Comparison of ENCODE assay signal across 8 cellular contexts in the genomic region with DNA sequence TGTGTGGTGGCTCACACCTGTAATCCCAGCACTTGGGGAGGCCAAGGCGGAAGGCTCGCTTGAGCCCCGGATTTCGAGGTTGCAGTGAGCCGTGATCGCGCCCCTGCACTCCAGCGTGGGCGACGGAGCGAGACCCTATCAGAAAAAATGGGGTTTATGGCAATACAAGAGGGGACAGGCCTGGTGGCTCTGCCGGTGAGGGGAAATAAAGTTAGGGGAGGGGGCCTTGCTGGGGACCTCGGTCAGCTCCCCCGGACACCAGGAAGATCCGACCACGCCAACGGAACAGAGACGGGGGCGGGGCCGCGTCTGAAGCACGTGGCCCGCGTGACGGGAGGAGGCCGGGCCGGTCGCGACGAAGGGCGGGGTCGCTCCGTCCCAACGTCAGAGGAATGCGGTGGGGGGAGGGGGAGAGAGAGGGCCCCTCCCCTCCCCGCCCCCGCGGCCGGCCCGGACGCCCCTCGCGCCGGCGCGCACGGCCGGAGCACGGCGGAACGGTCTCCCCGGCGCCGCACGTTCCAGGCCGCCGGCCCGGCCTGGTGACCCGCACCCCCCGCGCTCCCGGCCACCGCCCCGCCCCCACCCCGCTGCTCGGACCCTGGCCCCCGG. TPM values are rescaled to one million over a fixed set of nuclear protein-coding genes. Genes with fewer than 3 reads are reported as not detected.
DNase-seq lines count a peak whose midpoint lies in the region; ATAC-seq, FAIRE-seq and TF ChIP-seq lines count a peak whose summit lies in the region.

No MANE protein-coding gene starts in this region.

- no peaks in the 10 kb centered on the region for H3K27me3 ChIP-seq in Panc1 (ENCODE audit: control insufficient read depth, insufficient read depth, low read length)

- DNase-seq in A549 (ENCODE audit: low read depth in 1 of 2, low spot score in 1 of 2) (peak; percentile 97 to 98), Panc1 (ENCODE audit: low read depth, low spot score) (peak; percentile 94), fibroblast of gingiva (ENCODE audit: low read depth) (peak; percentile 92), naive B cell (peak; percentile 93)
- peak; percentile 89 for DNase-seq in activated T-helper 1 cell treated with anti-CD3 and anti-CD28 coated beads, Interleukin-12 subunit alpha, Interleukin-12 subunit beta, Interleukin-2, Interleukin-4 antibody, amounts not matched to agents 30 ng/mL and 10 ng/mL and 1 ng/mL, durations not matched to agents 14 hours and 24 hours and 36 hours (ENCODE audit: low spot score)
- DNase-seq in stimulated activated CD8-positive, alpha-beta memory T cell treated with anti-CD3 and anti-CD28 coated beads, Interleukin-7, amount 100 ng/mL, for 48 hours (ENCODE audit: extremely low read depth in 1 of 2, low read depth in 1 of 2): peak; percentile 81 to 85

- BruUV-seq in Panc1 (replicated peaks; lab: Mats Ljungman, UMichigan): no TSS peak

- POLR2A ChIA-PET in A549 (lab: Yijun Ruan, JAX) (interaction anchor here (0.5 to 3.2 kb wide), 19 partner anchors 10 to 477 kb away, joined by 3 to 26 read pairs (median 5); partner anchors contain the start of genes ACTN4, ECH1, EIF3K and FAM98C), Panc1 (lab: Charles Lee) (interaction anchor here (0.6 to 1.9 kb wide), 8 partner anchors 9 to 188 kb away, joined by 3 to 8 read pairs (median 4); partner anchors contain the start of genes ECH1, FBXO17, NFKBIB and SIRT2)

- 12% methylated on average over 33 of the region's 67 CpGs for WGBS in A549 (ENCODE audit: missing lambda C conversion rate)

- peak overlapping the region; percentile 93 to 95 for H3K27ac ChIP-seq in A549
- H3K27ac ChIP-seq in KOPT-K1 (ENCODE audit: low read depth, low read length, poor library complexity, severe bottlenecking): peak overlapping the region; percentile 99
- H3K27ac ChIP-seq in Panc1 (ENCODE audit: low read length): peak overlapping the region; percentile 99

- in situ Hi-C loops in GM18951 (cut with MboI; ENCODE audit: low sequenced_read_pairs, unreplicated experiment): no loop called here
- in situ Hi-C loops in Panc1 (cut with HindIII; ENCODE audit: low pct_unique_long_range_greater_than_20kb, low sequenced_read_pairs): no loop called here

- CTCF ChIA-PET in A549 (lab: Yijun Ruan, JAX): interaction anchor here (0.6 to 4.3 kb wide), 17 partner anchors 8 to 307 kb away, joined by 3 to 25 read pairs (median 4); partner anchors contain the start of genes MRPS12 and SARS2
- CTCF ChIA-PET in Panc1 (lab: Charles Lee): interaction anchor here (0.6 to 1.7 kb wide), 4 partner anchors 36 to 89 kb away, joined by 3 to 7 read pairs (median 3); partner anchors contain the start of genes MRPS12 and SARS2

- H3K9me3 Mint-ChIP-seq in activated T-helper 1 cell treated with anti-CD3 and anti-CD28 coated beads, Interleukin-12 subunit alpha, Interleukin-12 subunit beta, Interleukin-2, Interleukin-4 antibody, amounts not matched to agents 30 ng/mL and 10 ng/mL and 1 ng/mL, durations not matched to agents 14 hours and 24 hours and 36 hours: no peaks in the 10 kb centered on the region
- H3K9me3 Mint-ChIP-seq in naive B cell: no peaks in the 10 kb centered on the region

- TF ChIP-seq CTCF in A549 (IDR thresholded peaks at IDR 0.05): no peak
- no peak for TF ChIP-seq CTCF in Panc1 (IDR thresholded peaks at IDR 0.05)

- H3K9me3 ChIP-seq in A549 (no peaks in the 10 kb centered on the region), KOPT-K1 (ENCODE audit: insufficient read depth, low read length, poor library complexity, severe bottlenecking) (no peaks in the 10 kb centered on the region), Panc1 (ENCODE audit: control insufficient read depth, insufficient read depth, low read depth, low read length) (no peaks in the 10 kb centered on the region)

- TF ChIP-seq RAD21 in A549 (conservative IDR thresholded peaks at IDR 0.05 in 1 of 2, IDR thresholded peaks at IDR 0.05 in 1 of 2): no peak

- peaks cover 2% of the 10 kb centered on the region for H3K27me3 Mint-ChIP-seq in activated T-helper 1 cell treated with anti-CD3 and anti-CD28 coated beads, Interleukin-12 subunit alpha, Interleukin-12 subunit beta, Interleukin-2, Interleukin-4 antibody, amounts not matched to agents 30 ng/mL and 10 ng/mL and 1 ng/mL, durations not matched to agents 14 hours and 24 hours and 36 hours (ENCODE audit: insufficient read depth)
- H3K27me3 Mint-ChIP-seq in naive B cell: no peaks in the 10 kb centered on the region

- H3K36me3 Mint-ChIP-seq in activated T-helper 1 cell treated with anti-CD3 and anti-CD28 coated beads, Interleukin-12 subunit alpha, Interleukin-12 subunit beta, Interleukin-2, Interleukin-4 antibody, amounts not matched to agents 30 ng/mL and 10 ng/mL and 1 ng/mL, durations not matched to agents 14 hours and 24 hours and 36 hours (ENCODE audit: low read depth): peaks cover 22% of the 10 kb centered on the region
- no peaks in the 10 kb centered on the region for H3K36me3 Mint-ChIP-seq in naive B cell

- H3K4me1 ChIP-seq in A549 (peaks cover 32% of the 10 kb centered on the region), Panc1 (ENCODE audit: control insufficient read depth, insufficient read depth, low read length) (peaks cover 38% of the 10 kb centered on the region)

- TF ChIP-seq EP300 in A549 (IDR thresholded peaks at IDR 0.05): peak in 1 of 2 experiments; percentile 63; a peak in 2 of 5 replicates

- peak; percentile 35 to 36 for ATAC-seq in A549
- ATAC-seq in Panc1: peak; percentile 47
- ATAC-seq in naive B cell (ENCODE audit: low read depth in 2 of 2): peak; percentile 9 to 15

- H3K36me3 ChIP-seq in KOPT-K1 (ENCODE audit: insufficient read depth, low read length) (peaks cover 23% of the 10 kb centered on the region), Panc1 (ENCODE audit: control insufficient read depth, insufficient read depth, low read length) (peaks cover 16% of the 10 kb centered on the region)

- H3K4me1 Mint-ChIP-seq in activated T-helper 1 cell treated with anti-CD3 and anti-CD28 coated beads, Interleukin-12 subunit alpha, Interleukin-12 subunit beta, Interleukin-2, Interleukin-4 antibody, amounts not matched to agents 30 ng/mL and 10 ng/mL and 1 ng/mL, durations not matched to agents 14 hours and 24 hours and 36 hours (ENCODE audit: low read depth): peaks cover 41% of the 10 kb centered on the region
- H3K4me1 Mint-ChIP-seq in naive B cell: peaks cover 38 to 62% (median 55%) of the 10 kb centered on the region in 3 donors

- H3K4me3 ChIP-seq in A549 (peak overlapping the region; percentile 64), Panc1 (ENCODE audit: low read depth in 2 of 2, low read length in 2 of 2) (peak overlapping the region; percentile 61 to 82)

- intact Hi-C loops in Panc1 (cut with micrococcal nuclease; ENCODE audit: unreplicated experiment): loop anchor here (5.0 to 10.0 kb wide), 2 partner anchors 46 to 347 kb away; partner anchors contain the start of genes NFKBIB and SIRT2
- intact Hi-C loops in activated T-helper 1 cell treated with anti-CD3 and anti-CD28 coated beads, Interleukin-12 subunit alpha, Interleukin-12 subunit beta, Interleukin-2, Interleukin-4 antibody, amounts not matched to agents 30 ng/mL and 10 ng/mL and 1 ng/mL, durations not matched to agents 14 hours and 24 hours and 36 hours (cut with micrococcal nuclease): loop anchor here (1.0 to 10.0 kb wide), 4 partner anchors 18 to 534 kb away; partner anchors contain the start of genes KCNK6, SAMD4B and YIF1B

- peak overlapping the region; percentile 97 for H3K4me3 Mint-ChIP-seq in activated T-helper 1 cell treated with anti-CD3 and anti-CD28 coated beads, Interleukin-12 subunit alpha, Interleukin-12 subunit beta, Interleukin-2, Interleukin-4 antibody, amounts not matched to agents 30 ng/mL and 10 ng/mL and 1 ng/mL, durations not matched to agents 14 hours and 24 hours and 36 hours
- H3K4me3 Mint-ChIP-seq in naive B cell: peak overlapping the region; percentile 71 to 99 (median 96)

- H3K4me2 ChIP-seq in A549: peak overlapping the region; percentile 70

- H3K27ac Mint-ChIP-seq in activated T-helper 1 cell treated with anti-CD3 and anti-CD28 coated beads, Interleukin-12 subunit alpha, Interleukin-12 subunit beta, Interleukin-2, Interleukin-4 antibody, amounts not matched to agents 30 ng/mL and 10 ng/mL and 1 ng/mL, durations not matched to agents 14 hours and 24 hours and 36 hours: peak overlapping the region; percentile 99
- peak overlapping the region; percentile 99 to 100 (median 100) for H3K27ac Mint-ChIP-seq in naive B cell

- FAIRE-seq in A549 (lab: Jason Lieb, UNC): peak; percentile 97

- TF ChIP-seq POLR2A in A549 (IDR thresholded peaks at IDR 0.05; ENCODE audit: low read length): peak; percentile 68
- TF ChIP-seq POLR2A in GM18951 (IDR thresholded peaks at IDR 0.05; ENCODE audit: extremely low read depth, insufficient read depth, insufficient read length): peak; percentile 67

RNA-seq across cellular contexts. Expression of gene HNRNPL, which starts 1.9 kb away (rescaled TPM):
- polyA plus RNA-seq in A549 (2011; rRNA removed): 440 and 487 TPM in 2 replicates
- polyA plus RNA-seq in A549 (2012; cell fraction: cytosol; rRNA removed): 346 and 419 TPM in 2 replicates
- 557 and 713 TPM in 2 replicates for polyA plus RNA-seq in A549 (2012; cell fraction: nucleus; rRNA removed)
- polyA plus RNA-seq in A549 (2017; fragmentation: RNase III; extraction: RNeasy Plus Mini Kit Qiagen cat#74134 plus additional on column Dnase treatment): 372 to 383 TPM (median 380 TPM) in 3 replicates
- polyA minus RNA-seq in A549 (2011; rRNA and poly(A)+ RNA removed): 477 and 485 TPM in 2 replicates
- 749 TPM for total RNA-seq in Panc1 (2021; ENCODE audit: unreplicated experiment)
- 460 TPM for polyA plus RNA-seq in Panc1 (2012; ENCODE audit: insufficient read length)
- 632 and 659 TPM in 2 replicates for total RNA-seq in activated T-helper 1 cell treated with anti-CD3 and anti-CD28 coated beads, Interleukin-12 subunit alpha, Interleukin-12 subunit beta, Interleukin-2, Interleukin-4 antibody, amounts not matched to agents 30 ng/mL and 10 ng/mL and 1 ng/mL, durations not matched to agents 14 hours and 24 hours and 36 hours
- polyA plus RNA-seq in naive B cell (ENCODE audit: low read depth in 6 of 6): 100 to 1,000 TPM in 3 of 6 donors, 10 to 100 TPM in 3; 29.0 to 116 (median 99.3) TPM

RNA-seq across cellular contexts. Expression of gene ECH1, which starts 20.1 kb away (rescaled TPM):
- 383 and 431 TPM in 2 replicates for polyA plus RNA-seq in A549 (2011; rRNA removed)
- 437 and 495 TPM in 2 replicates for polyA plus RNA-seq in A549 (2012; cell fraction: cytosol; rRNA removed)
- polyA plus RNA-seq in A549 (2012; cell fraction: nucleus; rRNA removed): 459 and 460 TPM in 2 replicates
- polyA plus RNA-seq in A549 (2017; fragmentation: RNase III; extraction: RNeasy Plus Mini Kit Qiagen cat#74134 plus additional on column Dnase treatment): 393 to 394 TPM (median 394 TPM) in 3 replicates
- polyA minus RNA-seq in A549 (2011; rRNA and poly(A)+ RNA removed): 166 and 194 TPM in 2 replicates
- total RNA-seq in Panc1 (2021; ENCODE audit: unreplicated experiment): 945 TPM
- polyA plus RNA-seq in Panc1 (2012; ENCODE audit: insufficient read length): 2,203 TPM
- 125 and 132 TPM in 2 replicates for total RNA-seq in activated T-helper 1 cell treated with anti-CD3 and anti-CD28 coated beads, Interleukin-12 subunit alpha, Interleukin-12 subunit beta, Interleukin-2, Interleukin-4 antibody, amounts not matched to agents 30 ng/mL and 10 ng/mL and 1 ng/mL, durations not matched to agents 14 hours and 24 hours and 36 hours
- polyA plus RNA-seq in naive B cell (ENCODE audit: low read depth in 6 of 6): 100 to 1,000 TPM; 234 to 283 (median 274) TPM

RNA-seq across cellular contexts. Expression of gene RINL, which starts 26.3 kb away (rescaled TPM):
- polyA plus RNA-seq in A549 (2011; rRNA removed) (6.3 and 6.6 TPM in 2 replicates), A549 (2017; fragmentation: RNase III; extraction: RNeasy Plus Mini Kit Qiagen cat#74134 plus additional on column Dnase treatment) (2.9 to 3.5 TPM (median 3.1 TPM) in 3 replicates), naive B cell (ENCODE audit: low read depth in 6 of 6) (10 to 100 TPM; 22.1 to 80.3 (median 50.2) TPM)
- 3.6 and 3.7 TPM in 2 replicates for polyA plus RNA-seq in A549 (2012; cell fraction: cytosol; rRNA removed)
- 2.1 and 2.8 TPM in 2 replicates for polyA plus RNA-seq in A549 (2012; cell fraction: nucleus; rRNA removed)
- 4.3 and 5.2 TPM in 2 replicates for polyA minus RNA-seq in A549 (2011; rRNA and poly(A)+ RNA removed)
- 1.3 TPM for total RNA-seq in Panc1 (2021; ENCODE audit: unreplicated experiment)
- polyA plus RNA-seq in Panc1 (2012; ENCODE audit: insufficient read length): 1.6 TPM
- total RNA-seq in activated T-helper 1 cell treated with anti-CD3 and anti-CD28 coated beads, Interleukin-12 subunit alpha, Interleukin-12 subunit beta, Interleukin-2, Interleukin-4 antibody, amounts not matched to agents 30 ng/mL and 10 ng/mL and 1 ng/mL, durations not matched to agents 14 hours and 24 hours and 36 hours: 70.7 and 73.1 TPM in 2 replicates

RNA-seq across cellular contexts. Expression of gene LGALS4, which starts 39.0 kb away (rescaled TPM):
- polyA plus RNA-seq in A549 (2011; rRNA removed): 2.5 and 3.3 TPM in 2 replicates
- polyA plus RNA-seq in A549 (2012; cell fraction: cytosol; rRNA removed): 0.87 and 1.2 TPM in 2 replicates
- 4.4 and 6.3 TPM in 2 replicates for polyA plus RNA-seq in A549 (2012; cell fraction: nucleus; rRNA removed)
- polyA plus RNA-seq in A549 (2017; fragmentation: RNase III; extraction: RNeasy Plus Mini Kit Qiagen cat#74134 plus additional on column Dnase treatment): 0.38 to 0.94 TPM (median 0.84 TPM) in 3 replicates
- 1.7 and 2.4 TPM in 2 replicates for polyA minus RNA-seq in A549 (2011; rRNA and poly(A)+ RNA removed)
- 3.9 TPM for total RNA-seq in Panc1 (2021; ENCODE audit: unreplicated experiment)
- polyA plus RNA-seq in Panc1 (2012; ENCODE audit: insufficient read length): 7.6 TPM
- total RNA-seq in activated T-helper 1 cell treated with anti-CD3 and anti-CD28 coated beads, Interleukin-12 subunit alpha, Interleukin-12 subunit beta, Interleukin-2, Interleukin-4 antibody, amounts not matched to agents 30 ng/mL and 10 ng/mL and 1 ng/mL, durations not matched to agents 14 hours and 24 hours and 36 hours: 1.1 and 1.3 TPM in 2 replicates
- polyA plus RNA-seq in naive B cell (ENCODE audit: low read depth in 6 of 6): 1 to 10 TPM in 1 of 6 donors, not detected in 5; 1.4 TPM

RNA-seq across cellular contexts. Expression of gene SIRT2, which starts 47.7 kb away (rescaled TPM):
- polyA plus RNA-seq in A549 (2011; rRNA removed): 28.6 and 31.5 TPM in 2 replicates
- polyA plus RNA-seq in A549 (2012; cell fraction: cytosol; rRNA removed): 32.7 and 36.6 TPM in 2 replicates
- polyA plus RNA-seq in A549 (2012; cell fraction: nucleus; rRNA removed): 57.0 and 61.5 TPM in 2 replicates
- polyA plus RNA-seq in A549 (2017; fragmentation: RNase III; extraction: RNeasy Plus Mini Kit Qiagen cat#74134 plus additional on column Dnase treatment): 28.3 to 30.4 TPM (median 30.4 TPM) in 3 replicates
- 23.2 and 27.7 TPM in 2 replicates for polyA minus RNA-seq in A549 (2011; rRNA and poly(A)+ RNA removed)
- 162 TPM for total RNA-seq in Panc1 (2021; ENCODE audit: unreplicated experiment)
- 240 TPM for polyA plus RNA-seq in Panc1 (2012; ENCODE audit: insufficient read length)
- total RNA-seq in activated T-helper 1 cell treated with anti-CD3 and anti-CD28 coated beads, Interleukin-12 subunit alpha, Interleukin-12 subunit beta, Interleukin-2, Interleukin-4 antibody, amounts not matched to agents 30 ng/mL and 10 ng/mL and 1 ng/mL, durations not matched to agents 14 hours and 24 hours and 36 hours: 28.3 and 28.7 TPM in 2 replicates
- polyA plus RNA-seq in naive B cell (ENCODE audit: low read depth in 6 of 6): 10 to 100 TPM; 43.2 to 64.9 (median 54.4) TPM

Comparison
In these comparisons a context has a peak if more than half of its experiments do, and no peak if none do; other contexts are left out.
1. Peak in every context shown above with its lines: DNase-seq, ATAC-seq, H3K4me3 ChIP-seq and H3K27ac ChIP-seq.
2. RNA of gene RINL, which starts 26.3 kb away (total RNA-seq): 70.7 to 73.1 TPM in activated T-helper 1 cell treated with anti-CD3 and anti-CD28 coated beads, Interleukin-12 subunit alpha, Interleukin-12 subunit beta, Interleukin-2, Interleukin-4 antibody, amounts not matched to agents 30 ng/mL and 10 ng/mL and 1 ng/mL, durations not matched to agents 14 hours and 24 hours and 36 hours; 1.3 TPM in Panc1 (single experiment); every median in the first group is over 10 times any median in the second.